In the genomic region with DNA sequence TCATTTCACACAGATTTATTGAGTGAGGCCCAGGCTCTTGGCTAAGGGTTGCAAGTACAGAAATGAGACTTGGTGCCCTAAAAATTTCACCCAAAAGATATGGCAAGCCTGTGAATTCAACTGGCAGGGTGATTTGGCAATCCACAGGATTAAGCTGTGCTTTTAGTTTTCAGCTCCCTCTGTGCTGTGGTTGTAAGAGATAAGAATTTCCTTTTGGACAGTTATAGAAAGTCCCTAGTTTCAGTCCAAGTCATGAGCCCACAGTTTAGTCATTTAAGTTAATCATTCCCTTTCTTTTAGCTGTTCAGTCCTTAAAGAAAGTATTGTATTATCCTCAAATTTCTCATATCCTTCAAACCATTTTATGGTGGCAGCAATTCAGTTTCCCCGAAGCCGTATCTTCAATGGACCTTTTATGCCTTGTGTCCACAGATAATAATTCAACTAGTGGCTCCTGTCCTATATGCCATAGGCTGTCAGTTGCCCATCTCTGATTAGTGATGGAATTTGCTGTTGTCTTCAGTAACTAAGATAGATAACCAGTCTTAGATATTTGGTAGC, we compare ENCODE assay signal across 9 cellular contexts.
DNase-seq lines count a peak whose midpoint lies in the region; ATAC-seq and TF ChIP-seq lines count a peak whose summit lies in the region.
"Had no signal": no experiment of that assay in that cellular context is flagged by ENCODE, and none has a peak within 500 bp of the region (broad histone marks: within the 10 kb centered on the region; RNA-seq: fewer than 3 reads in every experiment).

No MANE protein-coding gene starts in this region.

- no peaks in the 10 kb centered on the region for H3K79me2 ChIP-seq in KMS-11 (ENCODE audit: insufficient read depth, low read depth)

- no peak overlapping the region for H3K4me3 Mint-ChIP-seq in Calu3 (ENCODE audit: low read depth, unreplicated experiment)

- H4K20me1 ChIP-seq in KMS-11 (ENCODE audit: insufficient read depth): no peaks in the 10 kb centered on the region

- TF ChIP-seq CTCF in Calu3 (IDR thresholded peaks at IDR 0.05; ENCODE audit: unreplicated experiment) (no peak), KMS-11 (conservative IDR thresholded peaks at IDR 0.05; ENCODE audit: low read depth, low read length) (no peak), fibroblast of villous mesenchyme (IDR thresholded peaks at IDR 0.05; ENCODE audit: insufficient read depth, low read depth, low read length) (no peak), esophagus muscularis mucosa (IDR thresholded peaks at IDR 0.05) (no peak)

- no peaks in the 10 kb centered on the region for H3K27me3 Mint-ChIP-seq in Calu3 (ENCODE audit: unreplicated experiment)

- CTCF ChIA-PET in Calu3 (lab: Charles Lee): interaction anchor here (1.0 to 1.7 kb wide), 6 partner anchors 12 to 378 kb away, joined by 3 to 13 read pairs (median 3); partner anchors contain the start of gene NAMPT

- ATAC-seq in GM21390 (IDR thresholded peaks at IDR 0.05; ENCODE audit: unreplicated experiment): peak; percentile 61
- ATAC-seq: activated CD4-positive, CD25-positive, alpha-beta regulatory T cell treated with anti-CD3 and anti-CD28 coated beads, Interleukin-2, amount 50 U/mL, for 24 hours had no signal

- H3K4me3 ChIP-seq in KMS-11 (IDR thresholded peaks at IDR 0.05; ENCODE audit: insufficient read depth, low read depth, low read length): no peak overlapping the region
- H3K4me3 ChIP-seq in fibroblast of villous mesenchyme (ENCODE audit: low read depth, low read length): no peak overlapping the region
- H3K4me3 ChIP-seq in esophagus muscularis mucosa: no peak overlapping the region

- 84% methylated on average over 2 of the region's 2 CpGs for WGBS in esophagus muscularis mucosa

- H3K27ac ChIP-seq in KMS-11 (no peak overlapping the region), esophagus muscularis mucosa (replicated peaks in 1 of 4) (no peak overlapping the region)

- intact Hi-C loops in Calu3 (cut with micrococcal nuclease; ENCODE audit: unreplicated experiment): loop anchor here (1.0 to 5.0 kb wide), 3 partner anchors 67 to 104 kb away; no protein-coding TSS in a partner anchor
- intact Hi-C loops in esophagus muscularis mucosa (cut with DNase I): no loop called here

- H3K4me1 ChIP-seq in KMS-11 (ENCODE audit: low read depth, poor library complexity, severe bottlenecking) (peaks cover 16% of the 10 kb centered on the region), esophagus muscularis mucosa (no peaks in the 10 kb centered on the region)

- H3K4me1 Mint-ChIP-seq in Calu3 (ENCODE audit: low read depth, unreplicated experiment): peaks cover 34% of the 10 kb centered on the region

- DNase-seq in Calu3 (peak; percentile 43), fibroblast of villous mesenchyme (ENCODE audit: low read depth) (peak; percentile 86), T-helper 9 cell (no peak), esophagus muscularis mucosa (ENCODE audit: extremely low spot score) (no peak), NCI-H1417 (lab: John Stamatoyannopoulos, UW) (no peak), Ammon's horn (ENCODE audit: low spot score) (no peak)

- H3K36me3 Mint-ChIP-seq in Calu3 (ENCODE audit: insufficient read depth, unreplicated experiment): peaks cover 10% of the 10 kb centered on the region

- H3K36me3 ChIP-seq in KMS-11 (ENCODE audit: insufficient read depth) (no peaks in the 10 kb centered on the region), esophagus muscularis mucosa (no peaks in the 10 kb centered on the region)

- H3K27me3 ChIP-seq in KMS-11 (ENCODE audit: insufficient read depth, low read depth): no peaks in the 10 kb centered on the region; the same call in 1 of the 2 replicates
- H3K27me3 ChIP-seq in esophagus muscularis mucosa: no peaks in the 10 kb centered on the region

- no peak overlapping the region for H3K9ac ChIP-seq in KMS-11

- H2AFZ ChIP-seq in KMS-11 (ENCODE audit: low read depth): no peak overlapping the region

- H3K27ac Mint-ChIP-seq in Calu3 (ENCODE audit: unreplicated experiment): peak overlapping the region; percentile 96

- H3K9me3 Mint-ChIP-seq in Calu3 (ENCODE audit: low read depth, unreplicated experiment): peaks cover 13% of the 10 kb centered on the region

- no peak for TF ChIP-seq POLR2A in esophagus muscularis mucosa (IDR thresholded peaks at IDR 0.05; ENCODE audit: low read depth)

- BruUV-seq in Calu3 (replicated peaks; lab: Mats Ljungman, UMichigan): no TSS peak

- no peaks in the 10 kb centered on the region for H3K9me3 ChIP-seq in esophagus muscularis mucosa

- peak overlapping the region; percentile 12; the same call in 1 of the 2 replicates for H3K4me2 ChIP-seq in KMS-11

- no peak for TF ChIP-seq EP300 in esophagus muscularis mucosa (IDR thresholded peaks at IDR 0.05)

Comparison
In these comparisons a context has a peak if more than half of its experiments do, and no peak if none do; other contexts are left out.
1. DNase-seq: peak in Calu3 (single experiment) and fibroblast of villous mesenchyme (single experiment); none in T-helper 9 cell (single experiment), esophagus muscularis mucosa (single experiment), NCI-H1417 (0 of 3) and Ammon's horn (single experiment).